Comparison of ENCODE assay signal across 8 cellular contexts in genomic region chr13:31162151-31163008, GRCh38. TPM values are rescaled to one million over a fixed set of nuclear protein-coding genes. Genes with fewer than 3 reads are reported as not detected.
A peak's percentile ranks its signal among the peaks of the same experiment; 100 is the strongest.
DNase-seq lines count a peak whose midpoint lies in the region; ATAC-seq and TF ChIP-seq lines count a peak whose summit lies in the region.

No MANE protein-coding gene starts in this region.

- H3K27ac Mint-ChIP-seq in activated T-cell treated with anti-CD3 and anti-CD28 coated beads, Interleukin-2, amount 50 U/mL, for 72 hours = peak overlapping the region; percentile 100

- peaks cover 47% of the 10 kb centered on the region for H3K4me1 Mint-ChIP-seq in activated T-cell treated with anti-CD3 and anti-CD28 coated beads, Interleukin-2, amount 50 U/mL, for 72 hours (ENCODE audit: low read depth)

- in situ Hi-C loops in KBM-7 (cut with MboI; ENCODE audit: low pct_unique_long_range_greater_than_20kb, low sequenced_read_pairs) = no loop called here

- TSS peak; percentile 94 for BruUV-seq in PC-9 (replicated peaks; lab: Mats Ljungman, UMichigan)

- peak; percentile 85 for ATAC-seq in GM21723 (IDR thresholded peaks at IDR 0.05; ENCODE audit: unreplicated experiment)
- ATAC-seq in activated T-cell treated with anti-CD3 and anti-CD28 coated beads, Interleukin-2, amount 50 U/mL, for 72 hours (replicated peaks in 1 of 2) = peak; percentile 89 to 90

- CTCF ChIA-PET in PC-9 (lab: Charles Lee) = no interaction called here

- no peaks in the 10 kb centered on the region for H3K36me3 ChIP-seq in PC-9 (ENCODE audit: low read depth)
- H3K36me3 ChIP-seq in esophagus squamous epithelium = peaks cover 0 to 8% (median 0%) of the 10 kb centered on the region in 3 donors
- peaks cover 4 to 7% of the 10 kb centered on the region in 2 donors for H3K36me3 ChIP-seq in muscle layer of duodenum (ENCODE audit: control insufficient read depth in 1 of 2, insufficient read depth in 2 of 2, low read length in 2 of 2)

- no peaks in the 10 kb centered on the region for H3K9me3 ChIP-seq in PC-9 (ENCODE audit: insufficient read depth, low read depth)
- no peaks in the 10 kb centered on the region for H3K9me3 ChIP-seq in esophagus squamous epithelium
- no peaks in the 10 kb centered on the region for H3K9me3 ChIP-seq in muscle layer of duodenum (ENCODE audit: control insufficient read depth in 1 of 2, low read length in 2 of 2)

- peaks cover 10% of the 10 kb centered on the region; the same call in 1 of the 2 replicates for H3F3A ChIP-seq in PC-9 (ENCODE audit: insufficient read depth, low read depth)

- H3K9me2 ChIP-seq in PC-9 (ENCODE audit: insufficient read depth) = no peaks in the 10 kb centered on the region

- H3K4me2 ChIP-seq in PC-9 = peak overlapping the region; percentile 86

- 1 to 2% methylated on average over 13 to 24 of the region's 34 CpGs for WGBS in esophagus squamous epithelium, 2 donors

- H3K4me3 ChIP-seq in PC-9 = peak overlapping the region; percentile 67
- peak overlapping the region; percentile 57 to 99 (median 90) for H3K4me3 ChIP-seq in esophagus squamous epithelium
- peak overlapping the region; percentile 90 to 92 for H3K4me3 ChIP-seq in muscle layer of duodenum (ENCODE audit: low read depth in 1 of 2, low read length in 2 of 2)

- peak overlapping the region; percentile 91 for H2AFZ ChIP-seq in PC-9

- no peak for TF ChIP-seq CTCF in PC-9 (conservative IDR thresholded peaks at IDR 0.05)
- TF ChIP-seq CTCF in esophagus squamous epithelium (IDR thresholded peaks at IDR 0.05) = peak in 1 of 6 experiments; percentile 2

- H4K20me1 ChIP-seq in PC-9 (ENCODE audit: insufficient read depth) = peaks cover 13% of the 10 kb centered on the region

- peaks cover 7% of the 10 kb centered on the region in 2 donors for H3K36me3 Mint-ChIP-seq in activated T-cell treated with anti-CD3 and anti-CD28 coated beads, Interleukin-2, amount 50 U/mL, for 72 hours (ENCODE audit: insufficient read depth in 2 of 2)

- no peaks in the 10 kb centered on the region for H3K27me3 Mint-ChIP-seq in activated T-cell treated with anti-CD3 and anti-CD28 coated beads, Interleukin-2, amount 50 U/mL, for 72 hours (ENCODE audit: low read depth)

- H3K9me3 Mint-ChIP-seq in activated T-cell treated with anti-CD3 and anti-CD28 coated beads, Interleukin-2, amount 50 U/mL, for 72 hours = no peaks in the 10 kb centered on the region

- H3K27ac ChIP-seq in PC-9 = peak overlapping the region; percentile 46
- peak overlapping the region; percentile 74 to 99 (median 89) for H3K27ac ChIP-seq in esophagus squamous epithelium
- H3K27ac ChIP-seq in muscle layer of duodenum (ENCODE audit: low read length) = peak overlapping the region; percentile 97

- TF ChIP-seq POLR2A in esophagus squamous epithelium (IDR thresholded peaks at IDR 0.05) = peak in 2 of 4 donors; percentile 14 to 39

- peak; percentile 95 for DNase-seq in DMS79 (lab: John Stamatoyannopoulos, UW)
- peak; percentile 98 for DNase-seq in KBM-7
- DNase-seq in PC-9 = peak; percentile 90 to 93
- DNase-seq in activated T-cell treated with anti-CD3 and anti-CD28 coated beads, Interleukin-2, amount 50 U/mL, for 72 hours = peak; percentile 92 to 96
- DNase-seq in esophagus squamous epithelium (lab: John Stamatoyannopoulos, UW) = peak; percentile 90
- DNase-seq in stimulated activated CD8-positive, alpha-beta memory T cell treated with anti-CD3 and anti-CD28 coated beads, Interleukin-7, amount 100 ng/mL, for 4 hours (ENCODE audit: low read depth in 2 of 2) = peak; percentile 94 to 95

- H3K4me1 ChIP-seq in PC-9 (replicated peaks; ENCODE audit: insufficient read depth) (peaks cover 44% of the 10 kb centered on the region), esophagus squamous epithelium (peaks cover 7 to 28% (median 13%) of the 10 kb centered on the region in 3 donors), muscle layer of duodenum (ENCODE audit: control insufficient read depth in 1 of 2, insufficient read depth in 2 of 2, low read length in 2 of 2) (peaks cover 10 to 16% of the 10 kb centered on the region in 2 donors)

- no peaks in the 10 kb centered on the region for H3K27me3 ChIP-seq in PC-9 (ENCODE audit: insufficient read depth, low read depth)
- no peaks in the 10 kb centered on the region for H3K27me3 ChIP-seq in esophagus squamous epithelium
- H3K27me3 ChIP-seq in muscle layer of duodenum (ENCODE audit: low read depth, low read length) = no peaks in the 10 kb centered on the region

- intact Hi-C loops in PC-9 (cut with micrococcal nuclease; ENCODE audit: unreplicated experiment) (loop anchor here (1.0 to 5.0 kb wide), 3 partner anchors 37 to 260 kb away; partner anchors contain the start of gene B3GLCT), esophagus squamous epithelium (cut with DNase I) (no loop called here)

- POLR2A ChIA-PET in PC-9 (lab: Charles Lee; ENCODE audit: unreplicated experiment) = no interaction called here

- H3K4me3 Mint-ChIP-seq in activated T-cell treated with anti-CD3 and anti-CD28 coated beads, Interleukin-2, amount 50 U/mL, for 72 hours = peak overlapping the region; percentile 97 to 100

- peaks cover 43% of the 10 kb centered on the region for H3K79me2 ChIP-seq in PC-9 (ENCODE audit: low read depth)

RNA-seq across cellular contexts. Expression of gene HSPH1, which starts 0.7 kb away (rescaled TPM):
- total RNA-seq in PC-9 (2021) (61.8 and 105 TPM in 2 replicates), esophagus squamous epithelium (10 to 100 TPM; 29.3 to 86.1 (median 34.9) TPM)
- total RNA-seq in activated T-cell treated with anti-CD3 and anti-CD28 coated beads, Interleukin-2, amount 50 U/mL, for 72 hours = 10 to 100 TPM; 86.3 to 89.5 TPM

RNA-seq across cellular contexts. Expression of gene B3GLCT, which starts 37.4 kb away (rescaled TPM):
- total RNA-seq in PC-9 (2021) = 3.5 and 5.4 TPM in 2 replicates
- 1 to 10 TPM; 2.6 to 3.0 TPM for total RNA-seq in activated T-cell treated with anti-CD3 and anti-CD28 coated beads, Interleukin-2, amount 50 U/mL, for 72 hours
- 1 to 10 TPM; 2.3 to 9.2 (median 7.1) TPM for total RNA-seq in esophagus squamous epithelium

Comparison
In these comparisons a context has a peak if more than half of its experiments do, and no peak if none do; other contexts are left out.
1. Peak in every context shown above with its lines: DNase-seq, ATAC-seq, H3K4me3 ChIP-seq and H3K27ac ChIP-seq.
2. H3K27ac ChIP-seq: peak in every context shown above with its lines; median percentile 97 in muscle layer of duodenum; 89 in esophagus squamous epithelium; 46 in PC-9.